2 cellular contexts compared by ENCODE assay signal in genomic region chr14:83874662-83875061, GRCh38.
TF ChIP-seq lines count a peak whose summit lies in the region.

No MANE protein-coding gene starts in this region.

TF ChIP-seq in IMR-90, 13 proteins besides CTCF, POLR2A, EP300 and RAD21:
- TF ChIP-seq FOS (IDR thresholded peaks at IDR 0.05; ENCODE audit: low read depth, low read length) (no peak), BHLHE40 (IDR thresholded peaks at IDR 0.05; ENCODE audit: low read depth, low read length) (no peak), SMC3 (IDR thresholded peaks at IDR 0.05; ENCODE audit: low read depth, low read length) (no peak), RFX5 (IDR thresholded peaks at IDR 0.05; ENCODE audit: low read depth, low read length) (no peak), ELK1 (IDR thresholded peaks at IDR 0.05; ENCODE audit: borderline replicate concordance, low read depth, low read length) (no peak), RCOR1 (IDR thresholded peaks at IDR 0.05; ENCODE audit: insufficient replicate concordance, low read length) (no peak), USF2 (IDR thresholded peaks at IDR 0.05; ENCODE audit: low read depth, low read length) (no peak), NFE2L2 (IDR thresholded peaks at IDR 0.05; ENCODE audit: low read depth, low read length) (no peak), CHD1 (IDR thresholded peaks at IDR 0.05; ENCODE audit: low read depth, low read length) (no peak)
TF ChIP-seq in IMR-90: peak in this region for 0.

TF ChIP-seq in HEK293T, 16 proteins besides CTCF, POLR2A, EP300 and RAD21:
- TF ChIP-seq NFRKB (IDR thresholded peaks at IDR 0.05) (no peak), HDGF (IDR thresholded peaks at IDR 0.05; ENCODE audit: borderline replicate concordance) (no peak), ELF4 (IDR thresholded peaks at IDR 0.05) (no peak), CTBP1 (IDR thresholded peaks at IDR 0.05; ENCODE audit: borderline replicate concordance) (no peak), TARDBP (IDR thresholded peaks at IDR 0.05) (no peak), FOXA1 (IDR thresholded peaks at IDR 0.05) (no peak), FOXK2 (IDR thresholded peaks at IDR 0.05) (no peak), BHLHE40 (IDR thresholded peaks at IDR 0.05; ENCODE audit: borderline replicate concordance) (no peak), ARNT (IDR thresholded peaks at IDR 0.05) (no peak), LEF1 (IDR thresholded peaks at IDR 0.05; ENCODE audit: borderline replicate concordance) (no peak), ZNF384 (IDR thresholded peaks at IDR 0.05) (no peak), SUZ12 (IDR thresholded peaks at IDR 0.05) (no peak), PKNOX1 (IDR thresholded peaks at IDR 0.05) (no peak), SP1 (IDR thresholded peaks at IDR 0.05) (no peak), FOXM1 (IDR thresholded peaks at IDR 0.05; ENCODE audit: borderline replicate concordance) (no peak), L3MBTL2 (conservative IDR thresholded peaks at IDR 0.05) (no peak)
